ENCODE assay signal across 19 cellular contexts in the genomic region with DNA sequence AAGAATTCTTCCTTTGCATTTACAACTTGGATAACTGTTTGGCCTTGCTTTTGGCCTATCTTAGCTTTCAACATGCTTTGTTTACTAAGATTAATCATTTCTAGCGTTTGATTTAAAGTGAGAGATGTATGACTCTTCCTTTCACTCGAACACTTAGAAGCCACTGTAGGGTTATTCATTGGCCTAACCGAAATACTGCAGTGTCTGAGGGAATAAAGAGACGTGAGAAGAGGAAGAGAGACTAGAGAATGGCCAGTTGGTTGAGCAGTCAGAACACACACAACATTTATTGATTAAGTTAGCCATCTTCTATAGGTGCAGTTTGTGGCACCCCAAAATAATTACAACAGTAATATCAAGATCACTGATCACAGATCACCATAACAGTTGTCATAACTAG.
DNase-seq lines count a peak whose midpoint lies in the region; ATAC-seq and FAIRE-seq lines count a peak whose summit lies in the region.
"Had no signal": no experiment of that assay in that cellular context is flagged by ENCODE, and none has a peak within 500 bp of the region (broad histone marks: within the 10 kb centered on the region; RNA-seq: fewer than 3 reads in every experiment).

No MANE protein-coding gene starts in this region.

- DNase-seq in RCC 7860 (ENCODE audit: low spot score) = no peak
- no peak for DNase-seq in GDM1 (lab: John Stamatoyannopoulos, UW)
- DNase-seq in activated CD8-positive, alpha-beta memory T cell treated with anti-CD3 and anti-CD28 coated beads for 24 hours = no peak
- DNase-seq in GOT3 (lab: John Stamatoyannopoulos, UW) = no peak
- DNase-seq: activated CD4-positive, alpha-beta T cell treated with anti-CD3 and anti-CD28 coated beads for 4 hours; activated T-cell treated with anti-CD3 and anti-CD28 coated beads, Interleukin-2, amount 50 U/mL, for 4 hours; heart left ventricle; Kasumi-1; NCI-H187 treated with DMSO at 0.1 percent for 48 hours; stimulated activated CD4-positive, alpha-beta T cell treated with anti-CD3 and anti-CD28 coated beads, Interleukin-4, amount 100 ng/mL, for 4 hours; stimulated activated naive CD4-positive, alpha-beta T cell treated with Interleukin-2 at 50 U/mL for 16 hours; testis had no signal

- ATAC-seq in GM18861 (IDR thresholded peaks at IDR 0.05; ENCODE audit: unreplicated experiment) = peak; percentile 90
- peak; percentile 64 for ATAC-seq in GM19468 (IDR thresholded peaks at IDR 0.05; ENCODE audit: extremely low read depth, unreplicated experiment)
- peak; percentile 76 for ATAC-seq in HG03064 (IDR thresholded peaks at IDR 0.05; ENCODE audit: low read depth, unreplicated experiment)
- peak; percentile 61 for ATAC-seq in HG03565 (IDR thresholded peaks at IDR 0.05; ENCODE audit: unreplicated experiment)
- ATAC-seq: activated T-cell treated with anti-CD3 and anti-CD28 coated beads, Interleukin-2, amount 50 U/mL, for 4 hours; heart left ventricle; sciatic nerve had no signal

- no peak for FAIRE-seq in RCC 7860 (lab: Jason Lieb, UNC)
- FAIRE-seq: G401.6, urothelium cell line had no signal
